ENCODE assay signal across 18 cellular contexts in the genomic region with DNA sequence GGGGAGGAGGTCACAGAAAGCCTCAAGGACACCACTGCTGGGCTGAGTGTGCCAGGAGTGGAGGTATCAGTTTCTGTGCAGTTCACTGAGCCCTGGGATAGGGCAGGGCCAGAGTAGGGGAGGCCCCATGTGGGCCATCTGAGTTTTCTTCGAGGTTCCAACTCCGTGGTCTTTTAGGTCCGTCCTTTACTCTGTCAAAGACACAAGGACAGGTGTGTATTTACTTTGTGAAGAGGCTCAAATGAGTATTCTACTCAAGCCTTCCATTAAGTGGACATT.
"Had no signal": no experiment of that assay in that cellular context is flagged by ENCODE, and none has a peak within 500 bp of the region (broad histone marks: within the 10 kb centered on the region; RNA-seq: fewer than 3 reads in every experiment).

No MANE protein-coding gene starts in this region.

- H3K36me3 ChIP-seq: pancreas, sigmoid colon, suprapubic skin, transverse colon, upper lobe of right lung, vagina had no signal

- H3K36me3 Mint-ChIP-seq: naive thymus-derived CD4-positive, alpha-beta T cell had no signal

- H3K9me3 Mint-ChIP-seq: naive thymus-derived CD4-positive, alpha-beta T cell; stimulated activated naive CD8-positive, alpha-beta T cell treated with anti-CD3 and anti-CD28 coated beads, Interleukin-15, amount 100 ng/mL, for 72 hours had no signal

- DNase-seq: dorsolateral prefrontal cortex; effector CD4-positive, alpha-beta T cell; mesenchymal stem cell; midbrain; naive thymus-derived CD4-positive, alpha-beta T cell; occipital lobe; pancreas; sigmoid colon; stimulated activated CD4-positive, alpha-beta T cell treated with anti-CD3 and anti-CD28 coated beads, Interleukin-2, amount 100 ng/mL, for 24 hours; stimulated activated CD4-positive, alpha-beta T cell treated with anti-CD3 and anti-CD28 coated beads, Interleukin-4, amount 100 ng/mL, for 24 hours; stimulated activated naive CD4-positive, alpha-beta T cell; stimulated activated naive CD8-positive, alpha-beta T cell treated with anti-CD3 and anti-CD28 coated beads, Interleukin-15, amount 100 ng/mL, for 72 hours; transverse colon; upper lobe of right lung had no signal

- H3K27ac Mint-ChIP-seq: naive thymus-derived CD4-positive, alpha-beta T cell; progenitor cell of endocrine pancreas had no signal

- ATAC-seq: left lobe of liver; naive thymus-derived CD4-positive, alpha-beta T cell; pancreas; stimulated activated naive CD8-positive, alpha-beta T cell treated with anti-CD3 and anti-CD28 coated beads, Interleukin-15, amount 100 ng/mL, for 72 hours; upper lobe of right lung had no signal

- H3K4me1 ChIP-seq: sigmoid colon, suprapubic skin, upper lobe of right lung, vagina had no signal

- H3K4me1 Mint-ChIP-seq: stimulated activated naive CD8-positive, alpha-beta T cell treated with anti-CD3 and anti-CD28 coated beads, Interleukin-15, amount 100 ng/mL, for 72 hours had no signal

- H3K27me3 ChIP-seq: pancreas, transverse colon, upper lobe of right lung, vagina had no signal

- H3K9me3 ChIP-seq: pancreas, sigmoid colon, suprapubic skin, transverse colon, upper lobe of right lung, vagina had no signal

- H3K27ac ChIP-seq: dorsolateral prefrontal cortex, pancreas, sigmoid colon, suprapubic skin, transverse colon, upper lobe of right lung, vagina had no signal

- H3K27me3 Mint-ChIP-seq: progenitor cell of endocrine pancreas had no signal

- H3K4me3 ChIP-seq: dorsolateral prefrontal cortex, pancreas, sigmoid colon, suprapubic skin, transverse colon, upper lobe of right lung, vagina had no signal

- H3K4me3 Mint-ChIP-seq: naive thymus-derived CD4-positive, alpha-beta T cell; stimulated activated naive CD8-positive, alpha-beta T cell treated with anti-CD3 and anti-CD28 coated beads, Interleukin-15, amount 100 ng/mL, for 72 hours had no signal
